ENCODE assay signal across 14 cellular contexts in the genomic region with DNA sequence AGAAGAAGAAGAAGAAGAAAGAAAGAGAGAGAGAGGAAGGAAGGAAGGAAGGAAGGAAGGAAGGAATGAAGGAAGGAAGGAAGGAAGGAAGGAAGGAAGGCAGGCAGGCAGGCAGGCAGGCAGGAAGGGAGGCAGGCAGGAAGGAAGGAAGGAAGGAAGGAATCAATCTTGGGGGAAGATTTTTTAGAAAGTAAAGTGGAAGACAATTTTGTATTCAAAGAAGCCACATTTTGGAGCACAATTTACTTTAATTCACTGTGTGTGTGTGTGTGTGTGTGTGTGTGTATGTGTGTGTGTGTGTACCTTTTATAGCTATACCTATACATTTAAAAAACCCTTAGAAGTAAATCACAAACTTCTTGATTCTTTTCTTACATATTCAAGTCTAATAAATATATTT. TPM values are rescaled to one million over a fixed set of nuclear protein-coding genes. Genes with fewer than 3 reads are reported as not detected.
"Had no signal": no experiment of that assay in that cellular context is flagged by ENCODE, and none has a peak within 500 bp of the region (broad histone marks: within the 10 kb centered on the region; RNA-seq: fewer than 3 reads in every experiment).

No MANE protein-coding gene starts in this region.

RNA-seq across cellular contexts. Expression of gene COL21A1, which starts 13.2 kb away (rescaled TPM):
- total RNA-seq: activated B cell treated with CpG ODN at 0.5 μM for 24 hours; activated CD4-positive, alpha-beta memory T cell treated with anti-CD3 and anti-CD28 coated beads for 36 hours; activated CD4-positive, alpha-beta memory T cell treated with anti-CD3 and anti-CD28 coated beads, Interleukin-2, amount 10 ng/mL, durations not matched to agents 7 days and 5 days; activated CD4-positive, alpha-beta T cell treated with anti-CD3 and anti-CD28 coated beads for 36 hours; activated CD4-positive, alpha-beta T cell treated with anti-CD3 and anti-CD28 coated beads, Interleukin-2, amount 10 ng/mL, durations not matched to agents 24 days and 14 days; activated CD4-positive, alpha-beta T cell treated with anti-CD3 and anti-CD28 coated beads, Interleukin-2, amount 10 ng/mL, durations not matched to agents 7 days and 5 days; activated CD8-positive, alpha-beta memory T cell treated with anti-CD3 and anti-CD28 coated beads for 36 hours; activated CD8-positive, alpha-beta memory T cell treated with anti-CD3 and anti-CD28 coated beads, Interleukin-2, amount 10 ng/mL, durations not matched to agents 7 days and 5 days; activated CD8-positive, alpha-beta T cell treated with anti-CD3 and anti-CD28 coated beads for 36 hours; activated CD8-positive, alpha-beta T cell treated with anti-CD3 and anti-CD28 coated beads, Interleukin-2, amount 10 ng/mL, durations not matched to agents 7 days and 5 days; T-cell; T-helper 1 cell treated with Interleukin-12 subunit alpha and Interleukin-12 subunit beta and Interleukin-4 antibody, amounts not matched to agents 30 ng/mL and 1 ng/mL, for 36 hours; T-helper 17 cell; T-helper 2 cell treated with Interferon-gamma antibody and Interleukin-4, amounts not matched to agents 100 ng/mL and 5 ng/mL, for 36 hours had no signal
